8 cellular contexts compared by ENCODE assay signal in genomic region chr6:2875840-2876207, GRCh38. TPM values are rescaled to one million over a fixed set of nuclear protein-coding genes. Genes with fewer than 3 reads are reported as not detected.
A peak's percentile ranks its signal among the peaks of the same experiment; 100 is the strongest.
DNase-seq lines count a peak whose midpoint lies in the region; ATAC-seq and TF ChIP-seq lines count a peak whose summit lies in the region.

No MANE protein-coding gene starts in this region.

- peak overlapping the region; percentile 99 for H2AFZ ChIP-seq in MM.1S (ENCODE audit: low read length)

- no peaks in the 10 kb centered on the region for H3K79me2 ChIP-seq in MM.1S (ENCODE audit: low read length)

- H4K20me1 ChIP-seq in MM.1S (ENCODE audit: insufficient read depth, low read length) = no peaks in the 10 kb centered on the region

- H3K27ac ChIP-seq in MM.1S (ENCODE audit: low read length) = no peak overlapping the region
- peak overlapping the region; percentile 91 for H3K27ac ChIP-seq in left ventricle myocardium inferior (replicated peaks)

- H3K4me3 ChIP-seq in MM.1S (ENCODE audit: low read length) (peak overlapping the region; percentile 66), adipocyte (ENCODE audit: low read length) (peak overlapping the region; percentile 79), left ventricle myocardium inferior (peak overlapping the region; percentile 74), retinal pigment epithelial cell (ENCODE audit: low read length) (peak overlapping the region; percentile 34)

- H3K9me3 ChIP-seq in MM.1S (replicated peaks; ENCODE audit: insufficient read depth, low read length) (no peaks in the 10 kb centered on the region), adipocyte (ENCODE audit: control insufficient read depth, low read length) (no peaks in the 10 kb centered on the region), left ventricle myocardium inferior (replicated peaks) (no peaks in the 10 kb centered on the region)

- no peaks in the 10 kb centered on the region; the same call in 1 of the 2 replicates for H3F3A ChIP-seq in MM.1S (ENCODE audit: insufficient read depth, low read length)

- H3K4me1 ChIP-seq in MM.1S (ENCODE audit: low read length) (peaks cover 15% of the 10 kb centered on the region), adipocyte (ENCODE audit: control insufficient read depth, insufficient read depth, low read length) (peaks cover 23% of the 10 kb centered on the region), left ventricle myocardium inferior (peaks cover 39% of the 10 kb centered on the region)

- intact Hi-C loops in left ventricle myocardium inferior (cut with micrococcal nuclease) = no loop called here

- peak overlapping the region; percentile 96 for H3K4me2 ChIP-seq in MM.1S (ENCODE audit: low read depth, low read length)

- H3K36me3 ChIP-seq in MM.1S (replicated peaks; ENCODE audit: insufficient read depth, low read length) (no peaks in the 10 kb centered on the region), adipocyte (ENCODE audit: control insufficient read depth, insufficient read depth, low read length, severe bottlenecking) (no peaks in the 10 kb centered on the region), left ventricle myocardium inferior (no peaks in the 10 kb centered on the region)

- no peaks in the 10 kb centered on the region for H3K9me2 ChIP-seq in MM.1S (replicated peaks; ENCODE audit: insufficient read depth, low read length)

- no peak for ATAC-seq in HG03571 (IDR thresholded peaks at IDR 0.05; ENCODE audit: unreplicated experiment)

- H3K27me3 ChIP-seq in MM.1S (replicated peaks; ENCODE audit: insufficient read depth, low read length) (no peaks in the 10 kb centered on the region), adipocyte (replicated peaks; ENCODE audit: control insufficient read depth, insufficient read depth, low read length) (no peaks in the 10 kb centered on the region), left ventricle myocardium inferior (ENCODE audit: low read depth) (no peaks in the 10 kb centered on the region)

- TF ChIP-seq CTCF in MM.1S (IDR thresholded peaks at IDR 0.05; ENCODE audit: low read length) = no peak
- TF ChIP-seq CTCF in left ventricle myocardium inferior (IDR thresholded peaks at IDR 0.05; ENCODE audit: borderline replicate concordance) = no peak
- TF ChIP-seq CTCF in retinal pigment epithelial cell (conservative IDR thresholded peaks at IDR 0.05; ENCODE audit: low read depth, low read length) = no peak

- DNase-seq in GM03348 (ENCODE audit: low spot score) (peak; percentile 43), MM.1S (no peak), adipocyte (ENCODE audit: low read depth) (peak; percentile 18), left ventricle myocardium inferior (peak; percentile 25), retinal pigment epithelial cell (ENCODE audit: low read depth) (no peak), inferior parietal cortex (ENCODE audit: extremely low spot score) (no peak), SK-N-DZ (ENCODE audit: low spot score) (no peak)

- H3K9ac ChIP-seq in MM.1S (ENCODE audit: low read length) = peak overlapping the region; percentile 69
- H3K9ac ChIP-seq in adipocyte (ENCODE audit: low read length) = peak overlapping the region; percentile 79

RNA-seq across cellular contexts. Expression of gene SERPINB9, which starts 27.3 kb away (rescaled TPM):
- 3.5 TPM for total RNA-seq in left ventricle myocardium inferior
- 0.06 and 0.23 TPM in 2 replicates for polyA plus RNA-seq in SK-N-DZ (2014; cell fraction: cytosol; rRNA removed)
- polyA plus RNA-seq in SK-N-DZ (2014; cell fraction: nucleus; rRNA removed) = not detected in 2 replicates

RNA-seq across cellular contexts. Expression of gene SERPINB1, which starts 34.2 kb away (rescaled TPM):
- 23.4 TPM for total RNA-seq in left ventricle myocardium inferior
- 13.6 and 22.3 TPM in 2 replicates for polyA plus RNA-seq in SK-N-DZ (2014; cell fraction: cytosol; rRNA removed)
- polyA plus RNA-seq in SK-N-DZ (2014; cell fraction: nucleus; rRNA removed) = 8.4 and 12.0 TPM in 2 replicates

Comparison
In these comparisons a context has a peak if more than half of its experiments do, and no peak if none do; other contexts are left out.
1. DNase-seq: peak in GM03348 (single experiment), adipocyte (single experiment) and left ventricle myocardium inferior (single experiment); none in MM.1S (single experiment), retinal pigment epithelial cell (single experiment), inferior parietal cortex (single experiment) and SK-N-DZ (single experiment).
2. Peak in every context shown above with its lines, with median percentiles within 50 percentile points of each other: H3K4me3 ChIP-seq.